ENCODE assay signal across 1 cellular context in the genomic region with DNA sequence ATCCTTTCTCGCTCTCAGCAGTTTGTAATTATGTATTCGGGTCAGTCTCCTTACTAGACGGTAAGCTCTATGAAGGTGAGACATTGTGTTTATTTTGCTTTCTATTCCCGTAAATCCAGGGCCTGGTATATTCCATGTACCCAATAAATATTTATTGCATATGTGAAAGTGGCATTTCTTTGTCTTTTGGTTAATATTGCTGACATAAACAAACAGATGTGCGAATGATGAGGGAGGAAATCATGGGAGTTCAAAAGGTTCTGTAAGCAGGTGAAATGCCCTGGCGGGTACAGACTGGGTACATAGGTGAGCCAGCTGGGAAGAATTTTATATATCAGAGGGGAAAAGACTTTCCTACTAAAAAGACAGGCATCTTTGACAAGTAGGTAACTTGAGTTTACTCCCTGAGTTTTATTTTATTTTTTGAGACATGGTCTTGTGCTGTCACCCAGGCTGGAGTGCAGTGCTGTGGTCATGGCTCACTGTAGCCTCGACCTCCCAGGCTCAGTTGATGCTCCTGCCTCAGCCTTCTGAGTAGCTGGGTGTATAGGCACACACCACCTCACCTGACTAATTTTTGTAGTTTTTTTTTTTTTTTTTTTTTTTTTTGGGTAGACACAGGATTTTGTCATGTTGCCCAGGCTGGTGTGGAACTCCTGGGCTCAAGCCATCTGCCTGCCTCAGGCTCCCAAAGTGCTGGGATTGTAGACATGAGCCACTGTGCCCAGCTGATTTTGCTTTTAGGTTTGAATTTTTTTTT.
TF ChIP-seq lines count a peak whose summit lies in the region.

No MANE protein-coding gene starts in this region.

TF ChIP-seq in H1, 55 proteins besides CTCF, POLR2A, EP300 and RAD21:
- no peak for TF ChIP-seq ZNF274 (IDR thresholded peaks at IDR 0.05; ENCODE audit: borderline replicate concordance, extremely low read depth, low read length)
- no peak for TF ChIP-seq YY1 (IDR thresholded peaks at IDR 0.05; ENCODE audit: low read depth, low read length)
- TF ChIP-seq NANOG (IDR thresholded peaks at IDR 0.05; ENCODE audit: insufficient read depth, low read depth, low read length, poor library complexity, severe bottlenecking), result no peak
- TF ChIP-seq SUZ12 (IDR thresholded peaks at IDR 0.05; ENCODE audit: low read length), result no peak
- TF ChIP-seq RNF2 (IDR thresholded peaks at IDR 0.05; ENCODE audit: borderline replicate concordance, low read depth, low read length, missing control alignments, poor library complexity, severe bottlenecking), result no peak
- TF ChIP-seq SIX5 (IDR thresholded peaks at IDR 0.05; ENCODE audit: low read depth, low read length), result no peak
- TF ChIP-seq BRCA1 (IDR thresholded peaks at IDR 0.05; ENCODE audit: low read depth, low read length), result no peak
- no peak for TF ChIP-seq CEBPB (IDR thresholded peaks at IDR 0.05; ENCODE audit: low read depth, low read length)
- TF ChIP-seq SIN3A (conservative IDR thresholded peaks at IDR 0.05 in 1 of 2, IDR thresholded peaks at IDR 0.05 in 1 of 2; ENCODE audit: low read depth in 1 of 2, low read length in 2 of 2), result no peak
